Comparison of ENCODE assay signal across 12 cellular contexts in the genomic region with DNA sequence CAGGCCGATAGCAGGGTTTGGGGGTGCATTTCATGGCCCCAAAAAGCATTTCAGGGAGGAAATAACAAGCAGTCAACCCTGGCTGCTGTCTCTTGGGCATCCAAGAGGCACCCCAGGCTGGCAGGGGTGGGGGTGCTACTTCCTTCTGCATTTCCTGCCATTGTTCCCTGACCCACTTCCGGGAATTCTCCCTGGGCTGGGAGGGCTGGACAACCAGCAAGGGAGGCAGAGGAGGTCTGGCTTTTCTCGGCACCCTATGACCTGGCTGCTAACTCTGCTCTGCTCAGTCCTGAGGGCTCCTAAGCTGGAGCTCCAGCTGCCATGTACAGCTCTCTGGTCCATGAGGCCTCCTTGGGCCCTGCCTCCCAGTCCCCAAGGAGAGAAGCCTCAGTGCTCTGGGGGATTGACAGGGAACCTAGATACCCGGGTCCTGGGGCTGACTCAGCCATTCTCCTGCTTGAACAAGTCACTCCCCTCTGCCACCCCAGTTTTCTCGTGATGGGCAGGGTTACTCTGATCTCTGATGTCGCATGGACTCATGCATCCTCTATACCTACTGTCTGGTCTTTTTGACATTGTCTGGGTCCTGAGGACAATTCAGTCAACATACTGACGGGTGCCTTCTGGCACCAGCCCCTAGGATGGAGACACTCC. TPM values are rescaled to one million over a fixed set of nuclear protein-coding genes. Genes with fewer than 3 reads are reported as not detected.
A peak's percentile ranks its signal among the peaks of the same experiment; 100 is the strongest.
DNase-seq lines count a peak whose midpoint lies in the region; TF ChIP-seq lines count a peak whose summit lies in the region.
"Had no signal": no experiment of that assay in that cellular context is flagged by ENCODE, and none has a peak within 500 bp of the region (broad histone marks: within the 10 kb centered on the region; RNA-seq: fewer than 3 reads in every experiment).

No MANE protein-coding gene starts in this region.

- H3K9me3 ChIP-seq in SJCRH30 (replicated peaks): no peaks in the 10 kb centered on the region
- no peaks in the 10 kb centered on the region for H3K9me3 ChIP-seq in esophagus muscularis mucosa
- H3K9me3 ChIP-seq in thyroid gland: no peaks in the 10 kb centered on the region
- H3K9me3 ChIP-seq: prostate gland had no signal

- intact Hi-C loops in esophagus muscularis mucosa (cut with DNase I): no loop called here
- intact Hi-C loops in thyroid gland (cut with DNase I): no loop called here

- no peak for TF ChIP-seq POLR2A in esophagus muscularis mucosa (IDR thresholded peaks at IDR 0.05; ENCODE audit: low read depth)
- no peak for TF ChIP-seq POLR2A in thyroid gland (IDR thresholded peaks at IDR 0.05)

- H3K36me3 ChIP-seq in SJCRH30 (no peaks in the 10 kb centered on the region; the same call in 1 of the 2 replicates), esophagus muscularis mucosa (peaks cover 0 to 5% (median 2%) of the 10 kb centered on the region in 4 donors), thyroid gland (no peaks in the 10 kb centered on the region)
- H3K36me3 ChIP-seq: prostate gland had no signal

- H3K27ac ChIP-seq in SJCRH30: peak overlapping the region; percentile 83; the same call in 1 of the 2 replicates
- H3K27ac ChIP-seq in esophagus muscularis mucosa (replicated peaks in 1 of 4): peak overlapping the region; percentile 23 to 49 (median 30)
- peak overlapping the region in 2 of 3 donors; percentile 33 to 36 for H3K27ac ChIP-seq in thyroid gland
- H3K27ac ChIP-seq: prostate gland had no signal

- H3K4me1 ChIP-seq in SJCRH30: peaks cover 61% of the 10 kb centered on the region
- H3K4me1 ChIP-seq in esophagus muscularis mucosa: peaks cover 46 to 72% (median 50%) of the 10 kb centered on the region in 4 donors
- peaks cover 0 to 16% of the 10 kb centered on the region in 2 donors for H3K4me1 ChIP-seq in thyroid gland
- H3K4me1 ChIP-seq: prostate gland had no signal

- H3K4me3 ChIP-seq in SJCRH30: no peak overlapping the region
- H3K4me3 ChIP-seq in esophagus muscularis mucosa: no peak overlapping the region
- no peak overlapping the region for H3K4me3 ChIP-seq in thyroid gland (replicated peaks in 1 of 3)
- H3K4me3 ChIP-seq: prostate gland had no signal

- no peak for DNase-seq in SJCRH30
- no peak for DNase-seq in esophagus muscularis mucosa (ENCODE audit: extremely low spot score)
- DNase-seq in lung microvascular endothelial cell (ENCODE audit: low read depth in 2 of 2): peak; percentile 71 to 90
- no peak for DNase-seq in thyroid gland
- DNase-seq in germinal center (ENCODE audit: low spot score): no peak
- no peak for DNase-seq in NCI-H1694 treated with DMSO at 0.1 percent for 48 hours (lab: John Stamatoyannopoulos, UW)
- no peak for DNase-seq in NCI-H128 (lab: John Stamatoyannopoulos, UW; ENCODE audit: unreplicated experiment)
- no peak for DNase-seq in activated CD8-positive, alpha-beta memory T cell treated with anti-CD3 and anti-CD28 coated beads for 24 hours
- DNase-seq: erythroblast; SIG-M5; stimulated activated naive CD4-positive, alpha-beta T cell had no signal

- no peaks in the 10 kb centered on the region for H3K27me3 ChIP-seq in SJCRH30
- no peaks in the 10 kb centered on the region for H3K27me3 ChIP-seq in esophagus muscularis mucosa
- H3K27me3 ChIP-seq in thyroid gland: no peaks in the 10 kb centered on the region

- 74% methylated on average over 6 of the region's 7 CpGs for WGBS in esophagus muscularis mucosa
- 73 to 83% methylated on average over 4 to 7 of the region's 7 CpGs for WGBS in thyroid gland, 2 donors

- peak; percentile 5 for TF ChIP-seq EP300 in esophagus muscularis mucosa (IDR thresholded peaks at IDR 0.05)

- no peak for TF ChIP-seq CTCF in esophagus muscularis mucosa (IDR thresholded peaks at IDR 0.05)
- TF ChIP-seq CTCF in thyroid gland (IDR thresholded peaks at IDR 0.05): no peak

RNA-seq across cellular contexts. Expression of a gene that starts 47.2 kb away (rescaled TPM):
- total RNA-seq in SJCRH30 (2014; rRNA removed; shearing (Covaris generic)): 13.9 and 15.2 TPM in 2 replicates
- total RNA-seq in esophagus muscularis mucosa (10 to 100 TPM; 17.4 to 40.7 (median 18.5) TPM), lung microvascular endothelial cell (48.8 and 96.5 TPM in 2 replicates), thyroid gland (10 to 100 TPM; 10.3 to 14.9 (median 14.4) TPM)

Comparison
In these comparisons a context has a peak if more than half of its experiments do, and no peak if none do; other contexts are left out.
1. DNase-seq: peak in lung microvascular endothelial cell (2 of 2); none in SJCRH30 (0 of 2), esophagus muscularis mucosa (single experiment), thyroid gland (0 of 2), germinal center (single experiment), NCI-H1694 treated with DMSO at 0.1 percent for 48 hours (single experiment), NCI-H128 (single experiment) and activated CD8-positive, alpha-beta memory T cell treated with anti-CD3 and anti-CD28 coated beads for 24 hours (single experiment).
2. H3K27ac ChIP-seq: peak in every context shown above with its lines; median percentile 83 in SJCRH30; 34 in thyroid gland; 30 in esophagus muscularis mucosa.